In the genomic region with DNA sequence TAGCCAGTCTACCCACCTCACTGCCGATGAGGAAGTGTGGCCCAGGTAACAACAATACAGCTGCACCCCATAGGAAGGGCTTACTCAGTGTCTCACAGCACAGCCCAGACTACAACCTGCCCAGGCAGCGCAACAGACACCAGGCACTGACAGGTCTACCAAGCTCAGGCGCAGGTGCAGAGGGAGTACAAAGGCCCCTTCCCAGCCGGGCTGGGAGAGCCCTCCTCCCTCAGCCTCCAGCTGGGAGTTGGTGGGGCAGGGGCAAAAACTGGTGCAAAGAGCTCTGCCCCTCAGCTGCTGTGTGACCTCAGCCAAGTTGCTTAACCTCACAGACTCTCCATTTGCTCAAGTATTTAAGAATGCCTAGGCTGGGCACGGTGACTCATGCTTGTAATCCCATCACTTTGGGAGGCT, we compare ENCODE assay signal across 25 cellular contexts.
A peak's percentile ranks its signal among the peaks of the same experiment; 100 is the strongest.
DNase-seq lines count a peak whose midpoint lies in the region; TF ChIP-seq lines count a peak whose summit lies in the region.
"Had no signal": no experiment of that assay in that cellular context is flagged by ENCODE, and none has a peak within 500 bp of the region (broad histone marks: within the 10 kb centered on the region; RNA-seq: fewer than 3 reads in every experiment).

No MANE protein-coding gene starts in this region.

- no peak overlapping the region for H2AFZ ChIP-seq in mammary epithelial cell (ENCODE audit: low read depth, low read length)

- POLR2A ChIA-PET in MCF 10A (lab: Yijun Ruan, JAX) = no interaction called here

- dilution Hi-C loops in mammary epithelial cell (cut with HindIII; ENCODE audit: low sequenced_read_pairs) = no loop called here

- no peaks in the 10 kb centered on the region for H3K36me3 Mint-ChIP-seq in MCF 10A (ENCODE audit: insufficient read depth, unreplicated experiment)
- H3K36me3 Mint-ChIP-seq: activated CD4-positive, alpha-beta memory T cell treated with anti-CD3 and anti-CD28 coated beads for 36 hours; stimulated activated memory B cell treated with anti-CD40 and anti-IgM and Interleukin-4, amounts not matched to agents 10 μg/mL and 1 μg/mL and 100 μg/mL, for 72 hours; WTC11 had no signal

- no peak for TF ChIP-seq POLR2A in spleen (IDR thresholded peaks at IDR 0.05)
- TF ChIP-seq POLR2A in suprapubic skin (IDR thresholded peaks at IDR 0.05) = no peak

- no peaks in the 10 kb centered on the region for H3K9me3 Mint-ChIP-seq in MCF 10A (ENCODE audit: unreplicated experiment)
- H3K9me3 Mint-ChIP-seq: activated CD4-positive, alpha-beta memory T cell treated with anti-CD3 and anti-CD28 coated beads for 36 hours; nephron progenitor cell; stimulated activated memory B cell treated with anti-CD40 and anti-IgM and Interleukin-4, amounts not matched to agents 10 μg/mL and 1 μg/mL and 100 μg/mL, for 72 hours; WTC11 had no signal

- in situ Hi-C loops in mammary epithelial cell (cut with MboI; ENCODE audit: low sequenced_read_pairs in 2 of 2) = no loop called here

- no peaks in the 10 kb centered on the region for H3K4me1 ChIP-seq in mammary epithelial cell (ENCODE audit: insufficient read depth, low read length)
- H3K4me1 ChIP-seq in spleen = no peaks in the 10 kb centered on the region
- H3K4me1 ChIP-seq in suprapubic skin = no peaks in the 10 kb centered on the region

- TF ChIP-seq CTCF in MCF 10A (IDR thresholded peaks at IDR 0.05; ENCODE audit: unreplicated experiment) (no peak), mammary epithelial cell (conservative IDR thresholded peaks at IDR 0.05 in 1 of 2, IDR thresholded peaks at IDR 0.05 in 1 of 2; ENCODE audit: extremely low read depth in 1 of 2, insufficient read depth in 1 of 2, low read depth in 1 of 2, low read length in 2 of 2) (no peak), fibroblast of mammary gland (conservative IDR thresholded peaks at IDR 0.05; ENCODE audit: control insufficient read depth, insufficient read depth, low read depth, low read length) (no peak), spleen (IDR thresholded peaks at IDR 0.05 in 8 of 11, conservative IDR thresholded peaks at IDR 0.05 in 3 of 11) (no peak), suprapubic skin (IDR thresholded peaks at IDR 0.05) (no peak)

- peaks cover 6% of the 10 kb centered on the region for H3K27me3 ChIP-seq in mammary epithelial cell (ENCODE audit: insufficient read depth, low read length)
- peaks cover 3 to 86% (median 30%) of the 10 kb centered on the region in 7 donors for H3K27me3 ChIP-seq in spleen (replicated peaks in 1 of 7)
- peaks cover 81% of the 10 kb centered on the region for H3K27me3 ChIP-seq in suprapubic skin

- CTCF ChIA-PET in MCF 10A (lab: Yijun Ruan, JAX) (no interaction called here), mammary epithelial cell (lab: Charles Lee; ENCODE audit: low non-redundant PET) (no interaction called here)

- H4K20me1 ChIP-seq in mammary epithelial cell (ENCODE audit: insufficient read depth, low read length) = no peaks in the 10 kb centered on the region

- intact Hi-C loops in MCF 10A (cut with micrococcal nuclease) = no loop called here
- intact Hi-C loops in mammary epithelial cell (cut with micrococcal nuclease) = loop anchor here (5.0 kb wide), 1 partner anchor 53 kb away; no protein-coding TSS in a partner anchor
- intact Hi-C loops in spleen (cut with DNase I; ENCODE audit: low total_unique reads) = no loop called here

- DNase-seq in MCF 10A (ENCODE audit: unreplicated experiment) = peak; percentile 31
- DNase-seq in mammary epithelial cell = no peak
- peak; percentile 15 for DNase-seq in RKO (ENCODE audit: low spot score)
- DNase-seq in fibroblast of mammary gland (ENCODE audit: low read depth) = peak; percentile 25
- peak; percentile 53 for DNase-seq in spleen
- DNase-seq in activated CD8-positive, alpha-beta memory T cell treated with anti-CD3 and anti-CD28 coated beads, Interleukin-2, amount 50 U/mL, for 48 hours = no peak
- no peak for DNase-seq in suprapubic skin (ENCODE audit: low spot score in 2 of 2)
- DNase-seq in DMS 273 (lab: John Stamatoyannopoulos, UW; ENCODE audit: unreplicated experiment) = no peak
- DNase-seq: ACHN; activated CD4-positive, alpha-beta memory T cell treated with anti-CD3 and anti-CD28 coated beads for 36 hours; activated T-cell treated with anti-CD3 and anti-CD28 coated beads for 4 hours; caudate nucleus; DMS 273 treated with DMSO at 0.1 percent for 48 hours; IMR-90; left colon; MG63; midbrain; NCI-H1930; NCI-H446 treated with DMSO at 0.1 percent for 48 hours; nephron progenitor cell; stimulated activated CD4-positive, alpha-beta T cell treated with anti-CD3 and anti-CD28 coated beads, Interleukin-1b, Interleukin-23, amount 100 ng/mL, for 48 hours had no signal

- WGBS in mammary epithelial cell (ENCODE audit: low coverage, missing lambda C conversion rate) = 64% methylated on average over 5 of the region's 5 CpGs
- 76 to 100% (median 87%) methylated on average over 1 to 5 of the region's 5 CpGs for WGBS in spleen, 5 donors
- WGBS in suprapubic skin = 58% methylated on average over 4 of the region's 5 CpGs

- H3K27ac Mint-ChIP-seq in MCF 10A (ENCODE audit: low read depth, unreplicated experiment) = no peak overlapping the region
- H3K27ac Mint-ChIP-seq: activated CD4-positive, alpha-beta memory T cell treated with anti-CD3 and anti-CD28 coated beads for 36 hours; stimulated activated memory B cell treated with anti-CD40 and anti-IgM and Interleukin-4, amounts not matched to agents 10 μg/mL and 1 μg/mL and 100 μg/mL, for 72 hours; WTC11 had no signal

- TF ChIP-seq EP300 in suprapubic skin (IDR thresholded peaks at IDR 0.05) = no peak

- H3K4me2 ChIP-seq in mammary epithelial cell (ENCODE audit: insufficient read depth, low read depth, low read length) = no peak overlapping the region

- no peak overlapping the region for H3K27ac ChIP-seq in mammary epithelial cell (ENCODE audit: insufficient read depth, low read depth, low read length)
- no peak overlapping the region for H3K27ac ChIP-seq in spleen
- no peak overlapping the region for H3K27ac ChIP-seq in suprapubic skin
- H3K27ac ChIP-seq: SK-N-MC, thoracic aorta had no signal

- H3K9ac ChIP-seq in mammary epithelial cell (ENCODE audit: insufficient read depth, low read length) = no peak overlapping the region

- no peak overlapping the region for H3K4me3 Mint-ChIP-seq in MCF 10A (ENCODE audit: unreplicated experiment)
- H3K4me3 Mint-ChIP-seq: activated CD4-positive, alpha-beta memory T cell treated with anti-CD3 and anti-CD28 coated beads for 36 hours; nephron progenitor cell; stimulated activated memory B cell treated with anti-CD40 and anti-IgM and Interleukin-4, amounts not matched to agents 10 μg/mL and 1 μg/mL and 100 μg/mL, for 72 hours; WTC11 had no signal

- H3K9me3 ChIP-seq in mammary epithelial cell (replicated peaks; ENCODE audit: insufficient read depth, low read length) (no peaks in the 10 kb centered on the region), spleen (no peaks in the 10 kb centered on the region), suprapubic skin (no peaks in the 10 kb centered on the region)
- H3K9me3 ChIP-seq: MG63, thoracic aorta had no signal

- H3K36me3 ChIP-seq in mammary epithelial cell (ENCODE audit: insufficient read depth, low read length) (no peaks in the 10 kb centered on the region), spleen (no peaks in the 10 kb centered on the region), suprapubic skin (no peaks in the 10 kb centered on the region)
- H3K36me3 ChIP-seq: MG63, thoracic aorta had no signal

- H3K79me2 ChIP-seq in mammary epithelial cell (ENCODE audit: insufficient read depth, low read length) = no peaks in the 10 kb centered on the region

- no peaks in the 10 kb centered on the region for H3K4me1 Mint-ChIP-seq in MCF 10A (ENCODE audit: insufficient read depth, unreplicated experiment)
- H3K4me1 Mint-ChIP-seq: stimulated activated memory B cell treated with anti-CD40 and anti-IgM and Interleukin-4, amounts not matched to agents 10 μg/mL and 1 μg/mL and 100 μg/mL, for 72 hours had no signal

- no TSS peak for BruUV-seq in MCF 10A (replicated peaks; lab: Mats Ljungman, UMichigan)
- no TSS peak for BruUV-seq in mammary epithelial cell (replicated peaks; lab: Mats Ljungman, UMichigan)

- H3K27me3 Mint-ChIP-seq in MCF 10A (ENCODE audit: insufficient read depth, unreplicated experiment) = peaks cover 25% of the 10 kb centered on the region

- H3K4me3 ChIP-seq in mammary epithelial cell (replicated peaks in 1 of 3; ENCODE audit: insufficient read depth in 1 of 3, low read depth in 2 of 3, low read length in 3 of 3) (no peak overlapping the region), fibroblast of mammary gland (ENCODE audit: control insufficient read depth, low read depth, low read length) (no peak overlapping the region), spleen (no peak overlapping the region), suprapubic skin (no peak overlapping the region)
- H3K4me3 ChIP-seq: MG63, SK-N-MC, thoracic aorta had no signal

Comparison
In these comparisons a context has a peak if more than half of its experiments do, and no peak if none do; other contexts are left out.
1. DNase-seq: peak in MCF 10A (single experiment), RKO (single experiment), fibroblast of mammary gland (single experiment) and spleen (single experiment); none in mammary epithelial cell (single experiment), activated CD8-positive, alpha-beta memory T cell treated with anti-CD3 and anti-CD28 coated beads, Interleukin-2, amount 50 U/mL, for 48 hours (single experiment), suprapubic skin (0 of 2) and DMS 273 (single experiment).